In genomic region chr7:9192969-9193368, GRCh38 we compare ENCODE assay signal across 19 cellular contexts.
"Had no signal": no experiment of that assay in that cellular context is flagged by ENCODE, and none has a peak within 500 bp of the region (broad histone marks: within the 10 kb centered on the region; RNA-seq: fewer than 3 reads in every experiment).

No MANE protein-coding gene starts in this region.

- H3K27me3 ChIP-seq: brain microvascular endothelial cell, right lobe of liver, stomach, testis had no signal

- H3K36me3 ChIP-seq: brain microvascular endothelial cell, prostate gland, right lobe of liver, stomach, WERI-Rb-1 had no signal

- H3K27ac ChIP-seq: brain microvascular endothelial cell, prostate gland, right lobe of liver, stomach, testis, WERI-Rb-1 had no signal

- H3K9me3 ChIP-seq: prostate gland, right lobe of liver, stomach, testis had no signal

- H3K4me3 ChIP-seq: lung, prostate gland, right lobe of liver, stomach, testis had no signal

- H3K4me1 ChIP-seq: prostate gland, right lobe of liver, stomach, testis had no signal

- DNase-seq: activated CD4-positive, alpha-beta memory T cell treated with anti-CD3 and anti-CD28 coated beads for 36 hours; activated CD4-positive, alpha-beta T cell treated with anti-CD3 and anti-CD28 coated beads for 36 hours; activated CD8-positive, alpha-beta memory T cell treated with anti-CD3 and anti-CD28 coated beads, Interleukin-2, amount 10 ng/mL, durations not matched to agents 7 days and 5 days; activated naive CD4-positive, alpha-beta T cell treated with anti-CD3 and anti-CD28 coated beads, Interleukin-2, amount 50 U/mL, for 16 hours; activated T-cell treated with anti-CD3 and anti-CD28 coated beads, Interleukin-2, amount 50 U/mL, for 1 hour; brain microvascular endothelial cell; effector CD8-positive, alpha-beta T cell; foreskin fibroblast; head of caudate nucleus; immature natural killer cell; left colon; midbrain; right lobe of liver; stomach; T-helper 17 cell; testis; WERI-Rb-1 had no signal

- ATAC-seq: activated CD4-positive, alpha-beta T cell treated with anti-CD3 and anti-CD28 coated beads for 36 hours; activated CD8-positive, alpha-beta memory T cell treated with anti-CD3 and anti-CD28 coated beads, Interleukin-2, amount 10 ng/mL, durations not matched to agents 7 days and 5 days; left colon; right lobe of liver; T-helper 17 cell had no signal
